In the genomic region with DNA sequence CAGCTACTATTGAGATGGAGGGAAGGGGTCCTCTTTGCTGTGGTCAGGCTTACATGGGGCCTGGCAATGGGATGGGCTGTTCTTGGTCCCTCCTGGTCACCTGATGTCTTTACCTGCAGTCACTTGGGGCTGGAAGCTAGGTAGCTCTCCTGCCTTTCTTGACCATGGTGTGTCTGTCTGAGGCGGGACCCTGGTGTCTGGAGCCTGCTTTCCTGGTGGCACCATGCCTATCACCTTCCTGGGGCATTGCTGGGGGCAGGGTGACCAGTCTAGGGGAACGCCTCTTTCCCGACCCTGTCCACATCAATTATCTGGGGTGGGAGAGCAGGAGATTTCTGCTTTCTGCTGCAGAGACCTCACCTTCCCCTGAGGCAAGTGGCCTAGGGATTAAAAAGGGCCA, we compare ENCODE assay signal across 26 cellular contexts. TPM values are rescaled to one million over a fixed set of nuclear protein-coding genes. Genes with fewer than 3 reads are reported as not detected.
"Had no signal": no experiment of that assay in that cellular context is flagged by ENCODE, and none has a peak within 500 bp of the region (broad histone marks: within the 10 kb centered on the region; RNA-seq: fewer than 3 reads in every experiment).

No MANE protein-coding gene starts in this region.

- DNase-seq: activated CD4-positive, alpha-beta memory T cell treated with anti-CD3 and anti-CD28 coated beads, Interleukin-2, amount 10 ng/mL, durations not matched to agents 7 days and 5 days; activated CD4-positive, alpha-beta T cell treated with anti-CD3 and anti-CD28 coated beads for 1 hour; activated CD4-positive, alpha-beta T cell treated with anti-CD3 and anti-CD28 coated beads for 4 hours; activated CD4-positive, alpha-beta T cell treated with anti-CD3 and anti-CD28 coated beads, Interleukin-2, amount 10 ng/mL, durations not matched to agents 7 days and 5 days; activated CD4-positive, alpha-beta T cell treated with anti-CD3 and anti-CD28 coated beads, Interleukin-2, amount 50 U/mL, for 4 hours; activated effector memory CD4-positive, alpha-beta T cell treated with anti-CD3 and anti-CD28 coated beads, Interleukin-2, amount 50 U/mL, for 16 hours; activated naive CD4-positive, alpha-beta T cell treated with anti-CD3 and anti-CD28 coated beads for 36 hours; activated T-cell treated with anti-CD3 and anti-CD28 coated beads, Interleukin-2, amount 50 U/mL, for 1 hour; activated T-cell treated with anti-CD3 and anti-CD28 coated beads, Interleukin-2, amount 50 U/mL, for 48 hours; amniotic stem cell; anterior cingulate cortex; brain microvascular endothelial cell; caudate nucleus; effector CD8-positive, alpha-beta T cell; esophagus squamous epithelium; foreskin melanocyte; heart right ventricle; T-helper 1 cell; T-helper 17 cell had no signal

- H3K27me3 ChIP-seq: brain microvascular endothelial cell, esophagus squamous epithelium, gastroesophageal sphincter, heart right ventricle had no signal

- FAIRE-seq: astrocyte, bronchial epithelial cell, colon, TTC549 had no signal

- H3K27ac ChIP-seq: brain microvascular endothelial cell, epithelial cell of prostate, esophagus squamous epithelium, gastroesophageal sphincter, heart right ventricle, VCaP had no signal

- H3K9me3 ChIP-seq: esophagus squamous epithelium, gastroesophageal sphincter, heart right ventricle had no signal

- H3K36me3 ChIP-seq: esophagus squamous epithelium, gastroesophageal sphincter, heart right ventricle had no signal

- H3K4me3 ChIP-seq: esophagus squamous epithelium, gastroesophageal sphincter, heart right ventricle had no signal

RNA-seq across cellular contexts. Expression of gene ARHGAP22, which starts 55.6 kb away (rescaled TPM):
- total RNA-seq: activated CD4-positive, alpha-beta T cell treated with anti-CD3 and anti-CD28 coated beads, Interleukin-2, amount 10 ng/mL, durations not matched to agents 7 days and 5 days; activated naive CD4-positive, alpha-beta T cell treated with anti-CD3 and anti-CD28 coated beads for 36 hours had no signal
